Comparison of ENCODE assay signal across 25 cellular contexts in the genomic region with DNA sequence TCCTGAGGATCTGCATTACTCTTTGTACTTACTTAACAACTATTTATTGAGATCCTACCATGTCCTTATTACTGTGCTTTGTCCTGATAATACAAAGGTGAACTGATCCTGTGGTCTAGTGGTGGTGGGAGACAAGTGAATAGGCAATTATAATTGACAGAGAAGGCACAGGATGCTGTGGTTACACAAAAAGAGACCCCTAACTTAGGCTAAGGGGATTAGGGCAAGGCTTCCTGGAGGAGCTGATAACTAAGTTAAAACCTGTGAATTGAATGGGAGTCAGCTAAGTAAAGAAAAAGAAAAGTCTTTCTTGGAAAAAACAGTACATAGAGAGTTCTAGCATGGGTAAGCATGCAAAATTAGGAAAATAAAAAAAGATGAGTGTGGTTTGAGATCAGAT.
"Had no signal": no experiment of that assay in that cellular context is flagged by ENCODE, and none has a peak within 500 bp of the region (broad histone marks: within the 10 kb centered on the region; RNA-seq: fewer than 3 reads in every experiment).

No MANE protein-coding gene starts in this region.

- H3K27ac ChIP-seq: ascending aorta, breast epithelium, cardiac muscle cell, colonic mucosa, dorsolateral prefrontal cortex had no signal

- H3K27ac Mint-ChIP-seq: activated CD8-positive, alpha-beta T cell treated with anti-CD3 and anti-CD28 coated beads for 36 hours; activated naive CD4-positive, alpha-beta T cell treated with anti-CD3 and anti-CD28 coated beads, Interleukin-2, amount 10 ng/mL, durations not matched to agents 7 days and 5 days; activated naive CD4-positive, alpha-beta T cell treated with anti-CD3 and anti-CD28 coated beads, Interleukin-2, amount 50 U/mL, for 72 hours; activated naive CD8-positive, alpha-beta T cell treated with anti-CD3 and anti-CD28 coated beads, Interleukin-2, amount 10 ng/mL, durations not matched to agents 7 days and 5 days; brain; effector memory CD8-positive, alpha-beta T cell had no signal

- H3K27me3 ChIP-seq: ascending aorta, breast epithelium, cardiac muscle cell, colonic mucosa, dorsolateral prefrontal cortex had no signal

- H3K27me3 Mint-ChIP-seq: activated naive CD4-positive, alpha-beta T cell treated with anti-CD3 and anti-CD28 coated beads, Interleukin-2, amount 10 ng/mL, durations not matched to agents 7 days and 5 days; brain had no signal

- H3K36me3 Mint-ChIP-seq: activated naive CD4-positive, alpha-beta T cell treated with anti-CD3 and anti-CD28 coated beads, Interleukin-2, amount 10 ng/mL, durations not matched to agents 7 days and 5 days; activated naive CD4-positive, alpha-beta T cell treated with anti-CD3 and anti-CD28 coated beads, Interleukin-2, amount 50 U/mL, for 72 hours; activated naive CD8-positive, alpha-beta T cell treated with anti-CD3 and anti-CD28 coated beads, Interleukin-2, amount 10 ng/mL, durations not matched to agents 7 days and 5 days; brain had no signal

- H3K4me1 ChIP-seq: ascending aorta, breast epithelium, colonic mucosa had no signal

- H3K9me3 ChIP-seq: ascending aorta, breast epithelium, colonic mucosa had no signal

- H3K4me3 ChIP-seq: ascending aorta, breast epithelium, cardiac muscle cell, colonic mucosa, dorsolateral prefrontal cortex had no signal

- H3K9me3 Mint-ChIP-seq: activated CD8-positive, alpha-beta T cell treated with anti-CD3 and anti-CD28 coated beads for 36 hours; activated naive CD4-positive, alpha-beta T cell treated with anti-CD3 and anti-CD28 coated beads, Interleukin-2, amount 10 ng/mL, durations not matched to agents 7 days and 5 days; activated naive CD4-positive, alpha-beta T cell treated with anti-CD3 and anti-CD28 coated beads, Interleukin-2, amount 50 U/mL, for 72 hours; activated naive CD8-positive, alpha-beta T cell treated with anti-CD3 and anti-CD28 coated beads, Interleukin-2, amount 10 ng/mL, durations not matched to agents 7 days and 5 days; brain; effector memory CD8-positive, alpha-beta T cell had no signal

- DNase-seq: activated CD4-positive, alpha-beta T cell treated with anti-CD3 and anti-CD28 coated beads for 1 hour; activated CD4-positive, alpha-beta T cell treated with anti-CD3 and anti-CD28 coated beads for 4 hours; activated CD4-positive, alpha-beta T cell treated with anti-CD3 and anti-CD28 coated beads, Interleukin-2, amount 50 U/mL, for 1 hour; activated CD4-positive, alpha-beta T cell treated with anti-CD3 and anti-CD28 coated beads, Interleukin-2, amount 50 U/mL, for 48 hours; activated CD8-positive, alpha-beta memory T cell treated with anti-CD3 and anti-CD28 coated beads for 24 hours; activated CD8-positive, alpha-beta T cell treated with anti-CD3 and anti-CD28 coated beads for 36 hours; activated gamma-delta T cell; activated naive CD4-positive, alpha-beta T cell; activated naive CD4-positive, alpha-beta T cell treated with anti-CD3 and anti-CD28 coated beads, Interleukin-2, amount 10 ng/mL, durations not matched to agents 7 days and 5 days; activated naive CD8-positive, alpha-beta T cell treated with anti-CD3 and anti-CD28 coated beads, Interleukin-2, amount 10 ng/mL, durations not matched to agents 7 days and 5 days; activated T-cell treated with anti-CD3 and anti-CD28 coated beads, Interleukin-2, amount 50 U/mL, for 48 hours; central memory CD4-positive, alpha-beta T cell; cerebellar nuclear complex; colonic mucosa; dorsolateral prefrontal cortex; effector memory CD8-positive, alpha-beta T cell; foreskin fibroblast; head of caudate nucleus; T-helper 2 cell had no signal

- H3K36me3 ChIP-seq: ascending aorta, breast epithelium, cardiac muscle cell, colonic mucosa had no signal

- ATAC-seq: activated CD8-positive, alpha-beta T cell treated with anti-CD3 and anti-CD28 coated beads for 36 hours; activated naive CD4-positive, alpha-beta T cell treated with anti-CD3 and anti-CD28 coated beads, Interleukin-2, amount 50 U/mL, for 72 hours; effector memory CD8-positive, alpha-beta T cell; esophagus mucosa had no signal

- H3K4me3 Mint-ChIP-seq: activated CD8-positive, alpha-beta T cell treated with anti-CD3 and anti-CD28 coated beads for 36 hours; activated naive CD4-positive, alpha-beta T cell treated with anti-CD3 and anti-CD28 coated beads, Interleukin-2, amount 10 ng/mL, durations not matched to agents 7 days and 5 days; activated naive CD8-positive, alpha-beta T cell treated with anti-CD3 and anti-CD28 coated beads, Interleukin-2, amount 10 ng/mL, durations not matched to agents 7 days and 5 days; brain; effector memory CD8-positive, alpha-beta T cell had no signal

- H3K4me1 Mint-ChIP-seq: activated naive CD4-positive, alpha-beta T cell treated with anti-CD3 and anti-CD28 coated beads, Interleukin-2, amount 10 ng/mL, durations not matched to agents 7 days and 5 days; activated naive CD8-positive, alpha-beta T cell treated with anti-CD3 and anti-CD28 coated beads, Interleukin-2, amount 10 ng/mL, durations not matched to agents 7 days and 5 days; brain had no signal
